Comparison of ENCODE assay signal across 8 cellular contexts in the genomic region with DNA sequence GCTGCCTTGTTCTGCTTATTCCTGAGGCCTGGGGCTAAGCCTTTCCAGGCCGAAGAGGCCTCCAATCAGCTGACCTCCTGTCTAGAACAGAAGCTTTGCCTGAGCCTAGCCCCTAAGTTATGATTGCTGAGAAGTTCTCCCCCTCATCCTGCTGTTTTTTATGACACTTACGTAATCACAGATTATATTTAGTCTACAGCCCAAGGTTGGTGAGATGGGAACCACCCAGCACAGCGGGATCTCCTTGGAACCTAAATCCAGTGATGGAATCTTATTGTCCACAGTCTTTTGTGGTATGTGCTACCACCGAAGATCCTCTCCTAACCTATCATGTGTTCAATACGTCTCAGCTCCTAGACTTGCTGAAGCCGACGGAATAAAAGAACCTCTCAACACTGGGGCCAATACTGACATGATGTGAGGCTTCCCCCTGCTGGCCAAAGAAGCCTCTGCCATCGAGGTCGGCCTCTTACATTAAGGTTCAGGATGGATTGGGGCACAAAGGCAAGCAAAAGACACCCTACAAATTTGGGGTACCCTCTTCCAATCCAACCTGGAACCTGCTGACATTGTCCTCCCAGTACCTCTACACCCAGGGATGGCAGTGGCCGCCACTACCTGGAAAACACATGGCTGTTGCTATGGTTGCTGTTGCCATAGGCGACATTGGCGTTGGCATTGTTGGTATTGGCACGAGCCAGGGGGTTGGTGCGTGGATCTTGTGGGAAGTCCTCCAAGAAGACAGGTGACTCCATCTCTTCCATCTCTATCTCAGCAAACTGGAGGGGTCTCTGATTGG. TPM values are rescaled to one million over a fixed set of nuclear protein-coding genes. Genes with fewer than 3 reads are reported as not detected.
A peak's percentile ranks its signal among the peaks of the same experiment; 100 is the strongest.
DNase-seq lines count a peak whose midpoint lies in the region; ATAC-seq and TF ChIP-seq lines count a peak whose summit lies in the region.

No MANE protein-coding gene starts in this region.

- H3K9me3 ChIP-seq in left lung: no peaks in the 10 kb centered on the region

- TF ChIP-seq CTCF in GM06990 (IDR thresholded peaks at IDR 0.05; ENCODE audit: insufficient read depth, low read length, poor library complexity, severe bottlenecking) (peak; percentile 87), left lung (IDR thresholded peaks at IDR 0.05) (peak; percentile 75 to 84)

- H3K36me3 ChIP-seq in GM06990 (ENCODE audit: control insufficient read depth, insufficient read depth, low read length): no peaks in the 10 kb centered on the region
- H3K36me3 ChIP-seq in left lung: no peaks in the 10 kb centered on the region

- ATAC-seq in HG02938 (IDR thresholded peaks at IDR 0.05; ENCODE audit: unreplicated experiment) (peak; percentile 61), left lung (peak; percentile 94), HG02970 (IDR thresholded peaks at IDR 0.05; ENCODE audit: low FRiP score, unreplicated experiment) (no peak)

- intact Hi-C loops in left lung (cut with DNase I): loop anchor here (5.0 to 10.0 kb wide), 2 partner anchors 68 to 71 kb away; no protein-coding TSS in a partner anchor

- H3K27me3 ChIP-seq in GM06990 (replicated peaks; ENCODE audit: control insufficient read depth, insufficient read depth, low read length) (no peaks in the 10 kb centered on the region; the same call in 1 of the 2 replicates), left lung (no peaks in the 10 kb centered on the region)

- H3K4me1 ChIP-seq in left lung: peaks cover 0 to 5% of the 10 kb centered on the region in 2 donors

- no peak overlapping the region for H3K27ac ChIP-seq in left lung

- H3K4me3 ChIP-seq in GM06990 (replicated peaks; ENCODE audit: low read depth, low read length) (no peak overlapping the region), left lung (no peak overlapping the region)

- peak; percentile 47 for DNase-seq in GM06990 (ENCODE audit: extremely low read depth, insufficient read length)
- peak; percentile 56 for DNase-seq in NCI-H2196 treated with DMSO at 0.1 percent for 48 hours (lab: John Stamatoyannopoulos, UW; ENCODE audit: unreplicated experiment)
- DNase-seq in activated CD4-positive, CD25-positive, alpha-beta regulatory T cell treated with anti-CD3 and anti-CD28 coated beads, Interleukin-2, amount 50 U/mL, for 72 hours: peak; percentile 53
- peak; percentile 59 for DNase-seq in cerebellar cortex (ENCODE audit: low spot score)
- DNase-seq in left lung: peak in 1 of 2 donors; percentile 58
- peak; percentile 59 to 65 for DNase-seq in stimulated activated CD4-positive, alpha-beta T cell treated with anti-CD3 and anti-CD28 coated beads, Interleukin-4, amount 100 ng/mL, for 4 hours

RNA-seq across cellular contexts. Expression of a gene that starts 19.3 kb away (rescaled TPM):
- total RNA-seq in left lung: 1 to 10 TPM; 2.0 to 7.9 TPM
